Comparison of ENCODE assay signal across 23 cellular contexts in genomic region chr5:668299-668995, GRCh38. TPM values are rescaled to one million over a fixed set of nuclear protein-coding genes. Genes with fewer than 3 reads are reported as not detected.
DNase-seq lines count a peak whose midpoint lies in the region; ATAC-seq, FAIRE-seq and TF ChIP-seq lines count a peak whose summit lies in the region.
"Had no signal": no experiment of that assay in that cellular context is flagged by ENCODE, and none has a peak within 500 bp of the region (broad histone marks: within the 10 kb centered on the region; RNA-seq: fewer than 3 reads in every experiment).

No MANE protein-coding gene starts in this region.

- in situ Hi-C loops in GM12878 (cut with MboI): no loop called here

- H3K9me3 ChIP-seq in GM12878 (replicated peaks; ENCODE audit: control insufficient read depth, insufficient read depth, low read length) (no peaks in the 10 kb centered on the region), sigmoid colon (no peaks in the 10 kb centered on the region), ovary (no peaks in the 10 kb centered on the region)
- H3K9me3 ChIP-seq: psoas muscle, testis had no signal

- no peak for TF ChIP-seq RAD21 in GM12878 (IDR thresholded peaks at IDR 0.05; ENCODE audit: insufficient read depth, low read depth, low read length)

- SMC1A ChIA-PET in GM12878 (lab: Charles Lee; ENCODE audit: uncharacterized antibody, unreplicated experiment): no interaction called here

- peaks cover 7% of the 10 kb centered on the region for H3K4me1 Mint-ChIP-seq in osteocyte (ENCODE audit: unreplicated experiment)

- DNase-seq in CD1c-positive myeloid dendritic cell (ENCODE audit: extremely low spot score) (peak; percentile 49), GM12878 (ENCODE audit: low read depth, low spot score) (no peak), medulla oblongata (ENCODE audit: extremely low spot score) (peak; percentile 49), sigmoid colon (no peak), osteocyte (ENCODE audit: extremely low spot score, unreplicated experiment) (no peak), ovary (no peak)
- no peak for DNase-seq in stimulated activated naive CD4-positive, alpha-beta T cell treated with Interleukin-2 at 50 U/mL for 16 hours (lab: John Stamatoyannopoulos, UW)
- DNase-seq: activated CD8-positive, alpha-beta memory T cell treated with anti-CD3 and anti-CD28 coated beads, Interleukin-2, amount 10 ng/mL, durations not matched to agents 7 days and 5 days; KG1; MM.1S; NCI-H1417 treated with DMSO at 0.1 percent for 48 hours; NCI-H446; testis had no signal

- H3K79me2 ChIP-seq in GM12878 (ENCODE audit: control insufficient read depth, insufficient read depth, low read length): no peaks in the 10 kb centered on the region

- ATAC-seq in GM12878 (no peak), GM21576 (IDR thresholded peaks at IDR 0.05; ENCODE audit: unreplicated experiment) (no peak)
- ATAC-seq: activated CD8-positive, alpha-beta memory T cell treated with anti-CD3 and anti-CD28 coated beads, Interleukin-2, amount 10 ng/mL, durations not matched to agents 7 days and 5 days; left colon had no signal

- peaks cover 5% of the 10 kb centered on the region for H3K36me3 Mint-ChIP-seq in osteocyte (ENCODE audit: unreplicated experiment)

- H3K9ac ChIP-seq in GM12878 (ENCODE audit: control insufficient read depth, insufficient read depth, low read length): no peak overlapping the region

- POLR2A ChIA-PET in GM12878 (lab: Charles Lee): no interaction called here

- no peaks in the 10 kb centered on the region for H3K27me3 ChIP-seq in GM12878 (replicated peaks in 1 of 2; ENCODE audit: control insufficient read depth in 2 of 2, insufficient read depth in 2 of 2, low read length in 1 of 2)
- H3K27me3 ChIP-seq in sigmoid colon: no peaks in the 10 kb centered on the region
- no peaks in the 10 kb centered on the region for H3K27me3 ChIP-seq in ovary
- H3K27me3 ChIP-seq: testis had no signal

- peaks cover 0 to 6% of the 10 kb centered on the region in 2 experiments; a peak in 2 of 4 replicates for H3K36me3 ChIP-seq in GM12878 (ENCODE audit: control insufficient read depth in 2 of 2, insufficient read depth in 2 of 2, low read length in 1 of 2)
- H3K36me3 ChIP-seq in sigmoid colon: peaks cover 8 to 20% (median 18%) of the 10 kb centered on the region in 4 donors
- H3K36me3 ChIP-seq in ovary: no peaks in the 10 kb centered on the region

- no peak overlapping the region for H3K4me2 ChIP-seq in GM12878 (ENCODE audit: control insufficient read depth, insufficient read depth)
- H3K4me2 ChIP-seq: smooth muscle cell had no signal

- WGBS in GM12878 (ENCODE audit: insufficient coverage, insufficient replicate concordance, low lambda C conversion rate, missing lambda C conversion rate): 83% methylated on average over 30 of the region's 42 CpGs
- WGBS in sigmoid colon, 2 donors: 83 to 89% methylated on average over 42 of the region's 42 CpGs
- WGBS in ovary, 3 donors: 80 to 84% (median 82%) methylated on average over 42 of the region's 42 CpGs

- H3K27ac Mint-ChIP-seq in osteocyte (ENCODE audit: unreplicated experiment): no peak overlapping the region
- H3K27ac Mint-ChIP-seq: activated CD8-positive, alpha-beta memory T cell treated with anti-CD3 and anti-CD28 coated beads, Interleukin-2, amount 10 ng/mL, durations not matched to agents 7 days and 5 days; activated T-cell treated with anti-CD3 and anti-CD28 coated beads, Interleukin-2, amount 50 U/mL, for 72 hours; CD4-positive, alpha-beta T cell; mesothelial cell of epicardium; nephron had no signal

- TF ChIP-seq CTCF in GM12878 (IDR thresholded peaks at IDR 0.05 in 2 of 3, conservative IDR thresholded peaks at IDR 0.05 in 1 of 3; ENCODE audit: control insufficient read depth in 2 of 3, extremely low read depth in 1 of 3, insufficient read depth in 1 of 3, low read depth in 3 of 3, low read length in 3 of 3) (no peak), sigmoid colon (IDR thresholded peaks at IDR 0.05) (no peak), osteocyte (IDR thresholded peaks at IDR 0.05) (no peak), ovary (IDR thresholded peaks at IDR 0.05) (no peak)

- no peak overlapping the region for H2AFZ ChIP-seq in GM12878 (ENCODE audit: control insufficient read depth, low read depth, low read length)

- TF ChIP-seq EP300 in GM12878 (IDR thresholded peaks at IDR 0.05; ENCODE audit: borderline replicate concordance in 1 of 2, control insufficient read depth in 1 of 2, low read depth in 2 of 2, low read length in 2 of 2) (no peak), sigmoid colon (IDR thresholded peaks at IDR 0.05) (no peak), ovary (IDR thresholded peaks at IDR 0.05) (no peak)

- CTCF ChIA-PET in GM12878 (lab: Yijun Ruan, JAX): interaction anchor here (1.2 to 1.7 kb wide), 2 partner anchors 232 to 237 kb away, joined by 3 to 6 read pairs; no protein-coding TSS in a partner anchor

- H3K27ac ChIP-seq in GM12878 (ENCODE audit: control insufficient read depth, insufficient read depth) (no peak overlapping the region), sigmoid colon (peak overlapping the region in 3 of 4 donors; percentile 62 to 75 (median 69)), ovary (no peak overlapping the region)
- H3K27ac ChIP-seq: psoas muscle, testis, VCaP had no signal

- no peak overlapping the region for H3K4me3 Mint-ChIP-seq in osteocyte (ENCODE audit: unreplicated experiment)
- H3K4me3 Mint-ChIP-seq: activated CD8-positive, alpha-beta memory T cell treated with anti-CD3 and anti-CD28 coated beads, Interleukin-2, amount 10 ng/mL, durations not matched to agents 7 days and 5 days; activated T-cell treated with anti-CD3 and anti-CD28 coated beads, Interleukin-2, amount 50 U/mL, for 72 hours; CD4-positive, alpha-beta T cell; mesothelial cell of epicardium; nephron had no signal

- H4K20me1 ChIP-seq in GM12878 (ENCODE audit: control insufficient read depth, insufficient read depth): no peaks in the 10 kb centered on the region

- intact Hi-C loops in GM12878 (cut with micrococcal nuclease; ENCODE audit: unreplicated experiment): no loop called here
- intact Hi-C loops in sigmoid colon (cut with DNase I): no loop called here
- intact Hi-C loops in ovary (cut with DNase I): no loop called here

- FAIRE-seq in GM12878 (lab: Jason Lieb, UNC): no peak
- FAIRE-seq: endometrium had no signal

- BruUV-seq in GM12878 (replicated peaks; lab: Mats Ljungman, UMichigan): no TSS peak

- RAD21 ChIA-PET in GM12878 (lab: Charles Lee; ENCODE audit: unreplicated experiment): no interaction called here

- no peak for TF ChIP-seq POLR2A in GM12878 (IDR thresholded peaks at IDR 0.05; ENCODE audit: low read depth, low read length)
- TF ChIP-seq POLR2A in sigmoid colon (IDR thresholded peaks at IDR 0.05): no peak
- TF ChIP-seq POLR2A in ovary (IDR thresholded peaks at IDR 0.05): no peak

- H3K27me3 Mint-ChIP-seq in osteocyte (ENCODE audit: unreplicated experiment): no peaks in the 10 kb centered on the region

- no peaks in the 10 kb centered on the region for H3K4me1 ChIP-seq in GM12878 (ENCODE audit: control insufficient read depth, insufficient read depth, low read length)
- peaks cover 0 to 51% (median 37%) of the 10 kb centered on the region in 4 donors for H3K4me1 ChIP-seq in sigmoid colon
- H3K4me1 ChIP-seq in ovary (ENCODE audit: insufficient read depth): peaks cover 21% of the 10 kb centered on the region

- H3K4me3 ChIP-seq in GM12878 (no peak overlapping the region), sigmoid colon (no peak overlapping the region), ovary (no peak overlapping the region)
- H3K4me3 ChIP-seq: psoas muscle, smooth muscle cell, testis had no signal

- no peaks in the 10 kb centered on the region for H3K9me3 Mint-ChIP-seq in osteocyte (ENCODE audit: unreplicated experiment)
- H3K9me3 Mint-ChIP-seq: activated T-cell treated with anti-CD3 and anti-CD28 coated beads, Interleukin-2, amount 50 U/mL, for 72 hours; CD4-positive, alpha-beta T cell; mesothelial cell of epicardium; nephron had no signal

RNA-seq across cellular contexts. Expression of gene TPPP, which starts 24.7 kb away (rescaled TPM):
- total RNA-seq in GM12878 (2013; cell fraction: nucleolus; rRNA removed): 0.38 and 0.39 TPM in 2 replicates
- total RNA-seq in GM12878 (2014; rRNA removed) (under 0.01 TPM in 1 of 2 replicates, not detected in the other), GM12878 (2014; rRNA removed; fragmentation: Illumina TruSeq; extraction: Trizol) (0.04 TPM in 1 of 2 replicates, not detected in the other), GM12878 (2021) (0.03 TPM in 1 of 2 replicates, not detected in the other), sigmoid colon (10 to 100 TPM in 1 of 4 donors, 1 to 10 TPM in 3; 7.1 to 15.5 (median 7.6) TPM), osteocyte (0.13 and 0.16 TPM in 2 replicates), ovary (1 to 10 TPM; 1.1 to 8.8 (median 2.3) TPM)
- 0.18 TPM for polyA plus RNA-seq in GM12878 (2011; ENCODE audit: low read depth)
- polyA plus RNA-seq in GM12878 (2011; rRNA removed) (0.01 and 0.07 TPM in 2 replicates), GM12878 (2014; fragmentation: Illumina TruSeq; extraction: Trizol) (0.01 TPM in 1 of 2 replicates, not detected in the other), GM12878 (2014; fragmentation: Nextera tagmentation; extraction: Ambion mirVana) (not detected), GM12878 (2014; rRNA removed) (not detected in 2 replicates), GM12878 (2016; fragmentation: Nextera tagmentation; extraction: Ambion mirVana) (under 1 TPM; 0.03 to 0.24 TPM), sigmoid colon (1 to 10 TPM in 2 of 3 donors, under 1 TPM in 1; 0.60 to 3.2 (median 2.6) TPM), ovary (1 to 10 TPM; 2.1 to 2.5 TPM)
- 0.12 and 0.13 TPM in 2 replicates for polyA plus RNA-seq in GM12878 (2011; cell fraction: cytosol; rRNA removed)
- polyA plus RNA-seq in GM12878 (2011; cell fraction: nucleus; rRNA removed): 0.16 and 0.19 TPM in 2 replicates
- 0.29 and 0.32 TPM in 2 replicates for polyA plus RNA-seq in GM12878 (2012)
- 0.05 and 0.15 TPM in 2 replicates for polyA minus RNA-seq in GM12878 (2011; rRNA and poly(A)+ RNA removed)
- not detected in 2 replicates for polyA minus RNA-seq in GM12878 (2011; cell fraction: cytosol; rRNA and poly(A)+ RNA removed)
- polyA minus RNA-seq in GM12878 (2011; cell fraction: nucleus; rRNA and poly(A)+ RNA removed): under 0.01 and 0.10 TPM in 2 replicates
- total RNA-seq: smooth muscle cell had no signal
- polyA plus RNA-seq: smooth muscle cell had no signal

RNA-seq across cellular contexts. Expression of gene CEP72, which starts 56.3 kb away (rescaled TPM):
- total RNA-seq in GM12878 (2013; cell fraction: nucleolus; rRNA removed): 55.7 and 58.5 TPM in 2 replicates
- total RNA-seq in GM12878 (2014; rRNA removed): 7.2 and 7.7 TPM in 2 replicates
- 5.5 and 5.9 TPM in 2 replicates for total RNA-seq in GM12878 (2014; rRNA removed; fragmentation: Illumina TruSeq; extraction: Trizol)
- total RNA-seq in GM12878 (2021): 13.5 and 13.7 TPM in 2 replicates
- polyA plus RNA-seq in GM12878 (2011; ENCODE audit: low read depth): 1.7 TPM
- 6.8 and 9.7 TPM in 2 replicates for polyA plus RNA-seq in GM12878 (2011; rRNA removed)
- polyA plus RNA-seq in GM12878 (2011; cell fraction: cytosol; rRNA removed): 8.9 and 10.4 TPM in 2 replicates
- 25.7 and 31.2 TPM in 2 replicates for polyA plus RNA-seq in GM12878 (2011; cell fraction: nucleus; rRNA removed)
- 4.5 and 5.8 TPM in 2 replicates for polyA plus RNA-seq in GM12878 (2012)
- 1.8 and 4.0 TPM in 2 replicates for polyA plus RNA-seq in GM12878 (2014; fragmentation: Illumina TruSeq; extraction: Trizol)
- under 1 TPM; 0.35 to 0.99 TPM for polyA plus RNA-seq in GM12878 (2014; fragmentation: Nextera tagmentation; extraction: Ambion mirVana)
- 8.3 and 9.3 TPM in 2 replicates for polyA plus RNA-seq in GM12878 (2014; rRNA removed)
- polyA plus RNA-seq in GM12878 (2016; fragmentation: Nextera tagmentation; extraction: Ambion mirVana): 1 to 10 TPM; 8.9 to 9.9 TPM
- 13.0 and 23.2 TPM in 2 replicates for polyA minus RNA-seq in GM12878 (2011; rRNA and poly(A)+ RNA removed)
- 6.0 and 7.4 TPM in 2 replicates for polyA minus RNA-seq in GM12878 (2011; cell fraction: cytosol; rRNA and poly(A)+ RNA removed)
- polyA minus RNA-seq in GM12878 (2011; cell fraction: nucleus; rRNA and poly(A)+ RNA removed): 15.7 and 27.2 TPM in 2 replicates
- total RNA-seq in sigmoid colon: 1 to 10 TPM in 2 of 4 donors, under 1 TPM in 2; 0.36 to 5.0 (median 1.4) TPM
- polyA plus RNA-seq in sigmoid colon: 1 to 10 TPM in 2 of 3 donors, under 1 TPM in 1; 0.60 to 7.1 (median 1.6) TPM
- 5.4 and 7.6 TPM in 2 replicates for total RNA-seq in osteocyte
- 10 to 100 TPM in 2 of 7 donors, 1 to 10 TPM in 5; 4.0 to 11.2 (median 7.8) TPM for total RNA-seq in ovary
- 1 to 10 TPM; 1.6 to 4.9 TPM for polyA plus RNA-seq in ovary

Comparison
In these comparisons a context has a peak if more than half of its experiments do, and no peak if none do; other contexts are left out.
1. DNase-seq: peak in CD1c-positive myeloid dendritic cell (single experiment) and medulla oblongata (single experiment); none in GM12878 (single experiment), sigmoid colon (single experiment), osteocyte (single experiment), ovary (0 of 5) and stimulated activated naive CD4-positive, alpha-beta T cell treated with Interleukin-2 at 50 U/mL for 16 hours (single experiment).
2. H3K27ac ChIP-seq: peak in sigmoid colon (3 of 4); none in GM12878 (single experiment) and ovary (0 of 2).